In genomic region chr3:170128259-170128976, GRCh38 we compare ENCODE assay signal across 1 cellular context.
TF ChIP-seq lines count a peak whose summit lies in the region.

No MANE protein-coding gene starts in this region.

TF ChIP-seq in GM12878, 131 proteins besides CTCF, POLR2A, EP300 and RAD21 (continued from another document):
- TF ChIP-seq KLF5 (IDR thresholded peaks at IDR 0.05; ENCODE audit: partially characterized antibody) (no peak), POU2F2 (IDR thresholded peaks at IDR 0.05; ENCODE audit: borderline replicate concordance, low read depth, low read length) (no peak), MYC (IDR thresholded peaks at IDR 0.05; ENCODE audit: insufficient read depth, insufficient read length, insufficient replicate concordance, low read length, severe bottlenecking) (no peak), ZZZ3 (IDR thresholded peaks at IDR 0.05; ENCODE audit: control insufficient read depth, insufficient read length, low read depth) (no peak), YY1 (IDR thresholded peaks at IDR 0.05; ENCODE audit: low read depth, low read length) (peak; percentile 26; the same call in 1 of the 2 replicates), ZNF622 (IDR thresholded peaks at IDR 0.05) (no peak), TAF1 (IDR thresholded peaks at IDR 0.05; ENCODE audit: borderline replicate concordance, low read depth, low read length) (no peak), TCF12 (IDR thresholded peaks at IDR 0.05; ENCODE audit: low read depth, low read length) (peak; percentile 96), MEF2B (IDR thresholded peaks at IDR 0.05; ENCODE audit: partially characterized antibody, poor library complexity, severe bottlenecking) (peak; percentile 74), SIX5 (IDR thresholded peaks at IDR 0.05; ENCODE audit: low read depth, low read length, severe bottlenecking) (no peak), ZBTB40 (IDR thresholded peaks at IDR 0.05; ENCODE audit: borderline replicate concordance) (no peak), MLLT1 (IDR thresholded peaks at IDR 0.05) (no peak; the same call in 1 of the 2 replicates), SREBF2 (IDR thresholded peaks at IDR 0.05; ENCODE audit: low read length) (no peak), GABPA (IDR thresholded peaks at IDR 0.05; ENCODE audit: low read depth) (no peak)
